Comparison of ENCODE assay signal across 8 cellular contexts in the genomic region with DNA sequence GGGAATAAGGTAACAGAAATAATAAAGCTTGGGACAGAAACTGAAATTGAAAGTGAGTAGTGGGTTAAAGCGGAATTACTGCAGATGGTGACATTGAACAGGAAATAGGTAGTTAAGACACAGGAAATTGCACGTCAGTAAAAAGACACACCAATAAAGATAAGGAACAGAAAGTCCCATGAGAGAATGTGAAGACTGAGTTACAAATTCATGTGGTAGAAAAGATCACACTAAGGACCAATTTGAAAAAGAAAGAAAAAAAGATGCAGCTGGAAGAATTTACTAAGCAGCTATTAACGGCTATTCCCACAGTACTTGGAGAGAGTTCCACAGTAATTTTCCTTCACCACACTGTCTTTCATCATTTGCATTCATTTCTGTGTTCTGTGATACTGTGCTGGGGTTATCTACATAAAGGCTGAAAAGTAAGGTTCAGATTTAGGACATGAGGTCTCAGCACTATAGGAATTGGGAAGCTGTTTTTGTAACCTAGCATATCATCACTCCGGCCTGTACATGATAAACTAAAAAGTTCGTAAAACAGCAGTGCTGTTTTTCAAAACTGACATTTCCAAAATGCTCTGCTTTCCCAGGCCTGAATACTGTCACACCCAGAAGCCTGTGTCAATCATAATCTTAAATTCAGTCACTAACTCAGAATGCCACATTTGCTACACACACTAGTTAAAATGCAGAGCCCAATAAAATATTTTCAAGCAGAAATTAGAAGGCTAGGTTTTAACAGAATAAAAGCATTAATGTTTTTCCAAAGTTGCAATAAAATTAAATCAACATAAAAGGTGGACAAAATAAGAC.
A peak's percentile ranks its signal among the peaks of the same experiment; 100 is the strongest.
DNase-seq lines count a peak whose midpoint lies in the region; ATAC-seq lines count a peak whose summit lies in the region.

No MANE protein-coding gene starts in this region.

- peak overlapping the region; percentile 96 for H3K27ac Mint-ChIP-seq in activated naive CD8-positive, alpha-beta T cell treated with anti-CD3 and anti-CD28 coated beads, Interleukin-2, amount 50 U/mL, for 24 hours
- H3K27ac Mint-ChIP-seq in memory B cell, result peak overlapping the region; percentile 87

- peak; percentile 67 for DNase-seq in GDM1 (lab: John Stamatoyannopoulos, UW)
- DNase-seq in activated naive CD8-positive, alpha-beta T cell treated with anti-CD3 and anti-CD28 coated beads, Interleukin-2, amount 50 U/mL, for 24 hours, result no peak
- peak in 1 of 2 donors; percentile 65 for DNase-seq in memory B cell (ENCODE audit: low spot score in 2 of 2)
- no peak for DNase-seq in NCI-H146 treated with DMSO at 0.1 percent for 48 hours (lab: John Stamatoyannopoulos, UW; ENCODE audit: unreplicated experiment)
- DNase-seq in NCI-H2171 (lab: John Stamatoyannopoulos, UW), result no peak
- DNase-seq in stimulated activated CD4-positive, alpha-beta T cell treated with anti-CD3 and anti-CD28 coated beads, Interleukin-15, amount 100 ng/mL, for 24 hours, result no peak

- no peaks in the 10 kb centered on the region for H3K27me3 Mint-ChIP-seq in activated naive CD8-positive, alpha-beta T cell treated with anti-CD3 and anti-CD28 coated beads, Interleukin-2, amount 50 U/mL, for 24 hours
- H3K27me3 Mint-ChIP-seq in memory B cell, result no peaks in the 10 kb centered on the region

- peak overlapping the region; percentile 77 for H3K4me3 Mint-ChIP-seq in activated naive CD8-positive, alpha-beta T cell treated with anti-CD3 and anti-CD28 coated beads, Interleukin-2, amount 50 U/mL, for 24 hours
- H3K4me3 Mint-ChIP-seq in memory B cell, result peak overlapping the region; percentile 48

- peaks cover 3% of the 10 kb centered on the region for H3K9me3 Mint-ChIP-seq in activated naive CD8-positive, alpha-beta T cell treated with anti-CD3 and anti-CD28 coated beads, Interleukin-2, amount 50 U/mL, for 24 hours
- peaks cover 1% of the 10 kb centered on the region for H3K9me3 Mint-ChIP-seq in memory B cell

- H3K36me3 Mint-ChIP-seq in activated naive CD8-positive, alpha-beta T cell treated with anti-CD3 and anti-CD28 coated beads, Interleukin-2, amount 50 U/mL, for 24 hours (ENCODE audit: low read depth), result peaks cover 44% of the 10 kb centered on the region
- peaks cover 29% of the 10 kb centered on the region for H3K36me3 Mint-ChIP-seq in memory B cell

- peaks cover 22% of the 10 kb centered on the region for H3K4me1 Mint-ChIP-seq in activated naive CD8-positive, alpha-beta T cell treated with anti-CD3 and anti-CD28 coated beads, Interleukin-2, amount 50 U/mL, for 24 hours
- H3K4me1 Mint-ChIP-seq in memory B cell, result peaks cover 8% of the 10 kb centered on the region

- peak; percentile 94 for ATAC-seq in GM21423 (IDR thresholded peaks at IDR 0.05; ENCODE audit: unreplicated experiment)
- peak; percentile 78 for ATAC-seq in HG03575 (IDR thresholded peaks at IDR 0.05; ENCODE audit: extremely low read depth, insufficient number of reproducible peaks, low FRiP score, unreplicated experiment)
- ATAC-seq in activated naive CD8-positive, alpha-beta T cell treated with anti-CD3 and anti-CD28 coated beads, Interleukin-2, amount 50 U/mL, for 24 hours, result peak; percentile 99
- peak; percentile 96 for ATAC-seq in memory B cell (ENCODE audit: low read depth)
